Comparison of ENCODE assay signal across 24 cellular contexts in genomic region chr6:33974030-33974429, GRCh38.
DNase-seq lines count a peak whose midpoint lies in the region; ATAC-seq, FAIRE-seq and TF ChIP-seq lines count a peak whose summit lies in the region.
"Had no signal": no experiment of that assay in that cellular context is flagged by ENCODE, and none has a peak within 500 bp of the region (broad histone marks: within the 10 kb centered on the region; RNA-seq: fewer than 3 reads in every experiment).

No MANE protein-coding gene starts in this region.

- CTCF ChIA-PET in K562 (lab: Yijun Ruan, JAX; ENCODE audit: low intra/inter-chr PET ratio): no interaction called here

- WGBS in K562 (ENCODE audit: insufficient coverage, low coverage, missing lambda C conversion rate): 1% methylated on average over 4 of the region's 4 CpGs
- whole genome bisulfite sequencing in transverse colon (ENCODE audit: low coverage in 1 of 2), 2 donors: 33 to 53% methylated on average over 3 to 4 of the region's 4 CpGs

- H3K4me2 ChIP-seq in K562 (ENCODE audit: insufficient read depth, low read length): no peak overlapping the region
- H3K4me2 ChIP-seq: BLaER1, KMS-11, SK-N-SH had no signal

- peaks cover 31 to 37% of the 10 kb centered on the region in 2 experiments for H3K27me3 ChIP-seq in K562 (ENCODE audit: control insufficient read depth in 2 of 2, insufficient read depth in 2 of 2, low read length in 2 of 2)
- H3K27me3 ChIP-seq in transverse colon: peaks cover 27% of the 10 kb centered on the region
- H3K27me3 ChIP-seq: BLaER1 had no signal

- H3K9ac ChIP-seq in K562 (ENCODE audit: insufficient read depth in 1 of 2, low read depth in 2 of 2, low read length in 2 of 2): no peak overlapping the region
- H3K9ac ChIP-seq: BLaER1, GM23248, KMS-11, SK-N-SH had no signal

- H3K9me3 ChIP-seq in K562 (replicated peaks; ENCODE audit: control insufficient read depth, insufficient read depth, low read depth, low read length) (no peaks in the 10 kb centered on the region), transverse colon (peaks cover 0 to 11% of the 10 kb centered on the region in 2 donors)
- H3K9me3 ChIP-seq: SK-N-SH had no signal

- BruUV-seq in K562 (replicated peaks; lab: Mats Ljungman, UMichigan): no TSS peak

- H3K36me3 ChIP-seq in K562 (ENCODE audit: control insufficient read depth, insufficient read depth, low read length) (no peaks in the 10 kb centered on the region), transverse colon (no peaks in the 10 kb centered on the region)
- H3K36me3 ChIP-seq: BLaER1 had no signal

- intact Hi-C loops in natural killer cell (cut with micrococcal nuclease) (no loop called here), K562 (cut with micrococcal nuclease) (loop anchor here (10.0 kb wide), 1 partner anchor 181 kb away; no protein-coding TSS in a partner anchor), transverse colon (cut with DNase I; ENCODE audit: low total_unique reads) (no loop called here)

- TF ChIP-seq CTCF in natural killer cell (IDR thresholded peaks at IDR 0.05): no peak
- TF ChIP-seq CTCF in K562 (IDR thresholded peaks at IDR 0.05 in 2 of 3, conservative IDR thresholded peaks at IDR 0.05 in 1 of 3; ENCODE audit: insufficient read depth in 2 of 3, low read depth in 1 of 3, low read length in 3 of 3): no peak
- no peak for TF ChIP-seq CTCF in transverse colon (IDR thresholded peaks at IDR 0.05)

- H4K20me1 ChIP-seq in K562 (replicated peaks; ENCODE audit: control insufficient read depth, insufficient read depth, low read length): peaks cover 12% of the 10 kb centered on the region
- H4K20me1 ChIP-seq: BLaER1 had no signal

- no peak for TF ChIP-seq EP300 in K562 (IDR thresholded peaks at IDR 0.05; ENCODE audit: low read length)
- TF ChIP-seq EP300 in transverse colon (IDR thresholded peaks at IDR 0.05; ENCODE audit: low read depth): no peak

- H3K36me3 Mint-ChIP-seq in natural killer cell treated with Interleukin-12 subunit alpha and Interleukin-12 subunit beta and Interleukin-15 and Interleukin-18, amount 100 ng/mL, for 72 hours: no peaks in the 10 kb centered on the region
- no peaks in the 10 kb centered on the region for H3K36me3 Mint-ChIP-seq in natural killer cell
- H3K36me3 Mint-ChIP-seq: CD8-positive, alpha-beta memory T cell; T-cell had no signal

- H3K4me1 ChIP-seq in K562 (replicated peaks in 1 of 2; ENCODE audit: control insufficient read depth in 2 of 2, insufficient read depth in 2 of 2, low read length in 2 of 2): peaks cover 0 to 3% of the 10 kb centered on the region in 2 experiments; a peak in 1 of 5 replicates
- H3K4me1 ChIP-seq in transverse colon: peaks cover 0 to 15% (median 1%) of the 10 kb centered on the region in 4 donors
- H3K4me1 ChIP-seq: BLaER1 had no signal

- no peak overlapping the region for H3K4me3 Mint-ChIP-seq in natural killer cell treated with Interleukin-12 subunit alpha and Interleukin-12 subunit beta and Interleukin-15 and Interleukin-18, amount 100 ng/mL, for 72 hours
- no peak overlapping the region for H3K4me3 Mint-ChIP-seq in natural killer cell
- H3K4me3 Mint-ChIP-seq: CD8-positive, alpha-beta memory T cell; T-cell had no signal

- no peaks in the 10 kb centered on the region for H3K4me1 Mint-ChIP-seq in natural killer cell treated with Interleukin-12 subunit alpha and Interleukin-12 subunit beta and Interleukin-15 and Interleukin-18, amount 100 ng/mL, for 72 hours (ENCODE audit: low read depth in 2 of 2)
- peaks cover 0 to 6% of the 10 kb centered on the region in 2 donors for H3K4me1 Mint-ChIP-seq in natural killer cell

- no peak for ATAC-seq in natural killer cell treated with Interleukin-12 subunit alpha and Interleukin-12 subunit beta and Interleukin-15 and Interleukin-18, amount 100 ng/mL, for 72 hours
- ATAC-seq in natural killer cell (no peak), K562 (no peak), esophagus mucosa (no peak)
- ATAC-seq: GM12878, T-cell had no signal

- H3K9me3 Mint-ChIP-seq in natural killer cell treated with Interleukin-12 subunit alpha and Interleukin-12 subunit beta and Interleukin-15 and Interleukin-18, amount 100 ng/mL, for 72 hours: no peaks in the 10 kb centered on the region
- no peaks in the 10 kb centered on the region for H3K9me3 Mint-ChIP-seq in natural killer cell

- H3K27me3 Mint-ChIP-seq in natural killer cell treated with Interleukin-12 subunit alpha and Interleukin-12 subunit beta and Interleukin-15 and Interleukin-18, amount 100 ng/mL, for 72 hours: peaks cover 37 to 56% of the 10 kb centered on the region in 2 donors
- peaks cover 58 to 59% of the 10 kb centered on the region in 2 donors for H3K27me3 Mint-ChIP-seq in natural killer cell (ENCODE audit: low read depth in 2 of 2)

- no peak overlapping the region for H3K27ac ChIP-seq in K562 (ENCODE audit: extremely low read depth, low read depth, low read length)
- H3K27ac ChIP-seq in transverse colon: peak overlapping the region in 2 of 4 donors; percentile 18 to 64
- H3K27ac ChIP-seq: BLaER1, GM23248, KMS-11 had no signal

- DNase-seq in natural killer cell treated with Interleukin-12 subunit alpha and Interleukin-12 subunit beta and Interleukin-15 and Interleukin-18, amount 100 ng/mL, for 72 hours (ENCODE audit: low spot score): peak; percentile 28
- no peak for DNase-seq in natural killer cell
- peak; percentile 45 to 56 for DNase-seq in NCI-H526 (lab: John Stamatoyannopoulos, UW)
- no peak for DNase-seq in K562 (ENCODE audit: extremely low read depth in 1 of 4, low spot score in 3 of 4)
- no peak for DNase-seq in transverse colon
- DNase-seq in NCI-H510A (lab: John Stamatoyannopoulos, UW): no peak
- DNase-seq in KG1 (lab: John Stamatoyannopoulos, UW): no peak
- DNase-seq: CD8-positive, alpha-beta memory T cell; DMS79 treated with DMSO at 0.1 percent for 48 hours; GM23248; MM.1S; NCI-H1105; NCI-H1694 treated with DMSO at 0.1 percent for 48 hours; NCI-H446 treated with DMSO at 0.1 percent for 48 hours; SHP77; T-cell had no signal

- no peak overlapping the region for H3K4me3 ChIP-seq in K562
- H3K4me3 ChIP-seq in transverse colon: no peak overlapping the region
- H3K4me3 ChIP-seq: BLaER1, GM12878, GM23248 had no signal

- no peak for TF ChIP-seq RAD21 in K562 (CRISPR knock-in tag; conservative IDR thresholded peaks at IDR 0.05 in 1 of 2, IDR thresholded peaks at IDR 0.05 in 1 of 2)

- in situ Hi-C loops in K562 (cut with MboI) (no loop called here), transverse colon (cut with MboI; ENCODE audit: low pct_ligation_motif_present in 1 of 4, low pct_unique_long_range_greater_than_20kb in 1 of 4, low sequenced_read_pairs in 3 of 4) (no loop called here)

- H2AFZ ChIP-seq in K562 (ENCODE audit: low read depth, low read length): no peak overlapping the region
- H2AFZ ChIP-seq: GM23248 had no signal

- H3K27ac Mint-ChIP-seq in natural killer cell treated with Interleukin-12 subunit alpha and Interleukin-12 subunit beta and Interleukin-15 and Interleukin-18, amount 100 ng/mL, for 72 hours: no peak overlapping the region
- H3K27ac Mint-ChIP-seq in natural killer cell: no peak overlapping the region
- H3K27ac Mint-ChIP-seq: CD8-positive, alpha-beta memory T cell had no signal

- POLR2A ChIA-PET in K562 (lab: Yijun Ruan, JAX): interaction anchor here (0.7 kb wide), 1 partner anchor 21 kb away, joined by 4 read pairs; no protein-coding TSS in a partner anchor

- FAIRE-seq in K562 (lab: Jason Lieb, UNC): peak; percentile 26
- FAIRE-seq: A204.1, G401.6, GM12878, GM18507 had no signal

- TF ChIP-seq POLR2A in K562 (conservative IDR thresholded peaks at IDR 0.05) (no peak), transverse colon (IDR thresholded peaks at IDR 0.05) (peak; percentile 30)

- no peaks in the 10 kb centered on the region for H3K79me2 ChIP-seq in K562 (ENCODE audit: control insufficient read depth, insufficient read depth, low read length)

- no peaks in the 10 kb centered on the region for H3K9me1 ChIP-seq in K562 (ENCODE audit: control insufficient read depth, insufficient read depth, low read length)

TF ChIP-seq in K562, 482 proteins besides CTCF, POLR2A, EP300 and RAD21:
- TF ChIP-seq SIX5 (IDR thresholded peaks at IDR 0.05; ENCODE audit: borderline replicate concordance in 1 of 2, insufficient read depth in 1 of 2, low read depth in 1 of 2, low read length in 2 of 2) (no peak), POLR2AphosphoS5 (IDR thresholded peaks at IDR 0.05; ENCODE audit: control insufficient read depth, insufficient read depth, low read depth, low read length) (no peak), MYC (IDR thresholded peaks at IDR 0.05; ENCODE audit: low read depth, low read length) (no peak), MYC (CRISPR knock-in tag; IDR thresholded peaks at IDR 0.05; ENCODE audit: borderline replicate concordance, low read depth) (no peak)
TF ChIP-seq in K562: peak in this region for 0.

Comparison
In these comparisons a context has a peak if more than half of its experiments do, and no peak if none do; other contexts are left out.
1. DNase-seq: peak in natural killer cell treated with Interleukin-12 subunit alpha and Interleukin-12 subunit beta and Interleukin-15 and Interleukin-18, amount 100 ng/mL, for 72 hours (single experiment) and NCI-H526 (2 of 2); none in natural killer cell (single experiment), K562 (0 of 4), transverse colon (single experiment), NCI-H510A (single experiment) and KG1 (single experiment).